Comparison of ENCODE assay signal across 1 cellular context in genomic region chr1:52637946-52638345, GRCh38.
TF ChIP-seq lines count a peak whose summit lies in the region.

No MANE protein-coding gene starts in this region.

TF ChIP-seq in H1, 55 proteins besides CTCF, POLR2A, EP300 and RAD21:
- TF ChIP-seq SP4 (IDR thresholded peaks at IDR 0.05; ENCODE audit: low read length) (no peak), GABPA (IDR thresholded peaks at IDR 0.05; ENCODE audit: borderline replicate concordance, insufficient read depth, low read length) (no peak), SRF (IDR thresholded peaks at IDR 0.05; ENCODE audit: low read depth, low read length) (no peak), KDM5A (IDR thresholded peaks at IDR 0.05; ENCODE audit: low read length) (no peak), TCF12 (IDR thresholded peaks at IDR 0.05; ENCODE audit: low read depth, low read length) (no peak), CHD1 (IDR thresholded peaks at IDR 0.05; ENCODE audit: low read depth, low read length) (no peak), RXRA (IDR thresholded peaks at IDR 0.05; ENCODE audit: insufficient read depth, low read depth, low read length) (no peak), HDAC6 (IDR thresholded peaks at IDR 0.05; ENCODE audit: low read depth, low read length) (no peak), SP1 (IDR thresholded peaks at IDR 0.05; ENCODE audit: low read depth, low read length) (no peak), CBX5 (IDR thresholded peaks at IDR 0.05; ENCODE audit: low read depth, low read length) (no peak)
- TF ChIP-seq, protein P1, sequence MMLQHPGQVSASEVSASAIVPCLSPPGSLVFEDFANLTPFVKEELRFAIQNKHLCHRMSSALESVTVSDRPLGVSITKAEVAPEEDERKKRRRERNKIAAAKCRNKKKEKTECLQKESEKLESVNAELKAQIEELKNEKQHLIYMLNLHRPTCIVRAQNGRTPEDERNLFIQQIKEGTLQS (IDR thresholded peaks at IDR 0.05; ENCODE audit: insufficient read depth, low read depth, low read length): no peak
- TF ChIP-seq, protein P2, sequence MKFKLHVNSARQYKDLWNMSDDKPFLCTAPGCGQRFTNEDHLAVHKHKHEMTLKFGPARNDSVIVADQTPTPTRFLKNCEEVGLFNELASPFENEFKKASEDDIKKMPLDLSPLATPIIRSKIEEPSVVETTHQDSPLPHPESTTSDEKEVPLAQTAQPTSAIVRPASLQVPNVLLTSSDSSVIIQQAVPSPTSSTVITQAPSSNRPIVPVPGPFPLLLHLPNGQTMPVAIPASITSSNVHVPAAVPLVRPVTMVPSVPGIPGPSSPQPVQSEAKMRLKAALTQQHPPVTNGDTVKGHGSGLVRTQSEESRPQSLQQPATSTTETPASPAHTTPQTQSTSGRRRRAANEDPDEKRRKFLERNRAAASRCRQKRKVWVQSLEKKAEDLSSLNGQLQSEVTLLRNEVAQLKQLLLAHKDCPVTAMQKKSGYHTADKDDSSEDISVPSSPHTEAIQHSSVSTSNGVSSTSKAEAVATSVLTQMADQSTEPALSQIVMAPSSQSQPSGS (IDR thresholded peaks at IDR 0.05; ENCODE audit: low read length): no peak
